In genomic region chr10:59901481-59901880, GRCh38 we compare ENCODE assay signal across 18 cellular contexts. TPM values are rescaled to one million over a fixed set of nuclear protein-coding genes. Genes with fewer than 3 reads are reported as not detected.
A peak's percentile ranks its signal among the peaks of the same experiment; 100 is the strongest.
DNase-seq lines count a peak whose midpoint lies in the region; ATAC-seq and TF ChIP-seq lines count a peak whose summit lies in the region.
"Had no signal": no experiment of that assay in that cellular context is flagged by ENCODE, and none has a peak within 500 bp of the region (broad histone marks: within the 10 kb centered on the region; RNA-seq: fewer than 3 reads in every experiment).

No MANE protein-coding gene starts in this region.

- TF ChIP-seq CTCF in PC-9 (conservative IDR thresholded peaks at IDR 0.05) (no peak), progenitor cell of endocrine pancreas (IDR thresholded peaks at IDR 0.05; ENCODE audit: unreplicated experiment) (no peak), spleen (IDR thresholded peaks at IDR 0.05 in 8 of 11, conservative IDR thresholded peaks at IDR 0.05 in 3 of 11) (no peak)

- no peak overlapping the region for H3K27ac ChIP-seq in CD4-positive, CD25-positive, alpha-beta regulatory T cell (ENCODE audit: insufficient read depth, low read length, poor library complexity, severe bottlenecking)
- peak overlapping the region; percentile 57 for H3K27ac ChIP-seq in PC-9
- H3K27ac ChIP-seq in epithelial cell of prostate = peak overlapping the region; percentile 53
- peak overlapping the region in 1 of 8 donors; percentile 3 for H3K27ac ChIP-seq in spleen
- H3K27ac ChIP-seq: tibial nerve had no signal

- H3K36me3 ChIP-seq in CD4-positive, CD25-positive, alpha-beta regulatory T cell (ENCODE audit: control insufficient read depth, insufficient read depth, low read length) = peaks cover 8% of the 10 kb centered on the region
- peaks cover 26% of the 10 kb centered on the region; the same call in 1 of the 2 replicates for H3K36me3 ChIP-seq in PC-9 (ENCODE audit: low read depth)
- peaks cover 0 to 20% (median 0%) of the 10 kb centered on the region in 6 donors for H3K36me3 ChIP-seq in spleen
- H3K36me3 ChIP-seq: tibial nerve had no signal

- BruUV-seq in PC-9 (replicated peaks; lab: Mats Ljungman, UMichigan) = no TSS peak

- H2AFZ ChIP-seq in PC-9 = no peak overlapping the region

- peaks cover 35% of the 10 kb centered on the region for H3K4me1 ChIP-seq in CD4-positive, CD25-positive, alpha-beta regulatory T cell (ENCODE audit: control insufficient read depth, insufficient read depth, low read length, poor library complexity, severe bottlenecking)
- H3K4me1 ChIP-seq in PC-9 (replicated peaks; ENCODE audit: insufficient read depth) = peaks cover 42% of the 10 kb centered on the region
- H3K4me1 ChIP-seq in spleen = peaks cover 21 to 93% (median 67%) of the 10 kb centered on the region in 6 donors

- no peak overlapping the region for H3K4me3 ChIP-seq in CD4-positive, CD25-positive, alpha-beta regulatory T cell (ENCODE audit: low read depth, low read length)
- H3K4me3 ChIP-seq in PC-9 (0 out of 2 replicates have a peak overlapping the region, but pooled peaks have one; percentile 7), spleen (no peak overlapping the region)
- H3K4me3 ChIP-seq: tibial nerve had no signal

- intact Hi-C loops in PC-9 (cut with micrococcal nuclease; ENCODE audit: unreplicated experiment) = no loop called here
- intact Hi-C loops in spleen (cut with DNase I; ENCODE audit: low total_unique reads) = loop anchor here (10.0 kb wide), 1 partner anchor 67 kb away; no protein-coding TSS in a partner anchor

- H3K27ac Mint-ChIP-seq in CD4-positive, CD25-positive, alpha-beta regulatory T cell = peak overlapping the region in 2 of 3 donors; percentile 1 to 6
- peak overlapping the region; percentile 34 for H3K27ac Mint-ChIP-seq in progenitor cell of endocrine pancreas

- peaks cover 41 to 82% (median 70%) of the 10 kb centered on the region in 4 donors for H3K4me1 Mint-ChIP-seq in CD4-positive, CD25-positive, alpha-beta regulatory T cell
- peaks cover 59% of the 10 kb centered on the region for H3K4me1 Mint-ChIP-seq in progenitor cell of endocrine pancreas (ENCODE audit: low read depth)

- no peaks in the 10 kb centered on the region for H3K9me3 Mint-ChIP-seq in CD4-positive, CD25-positive, alpha-beta regulatory T cell
- H3K9me3 Mint-ChIP-seq in progenitor cell of endocrine pancreas (ENCODE audit: low read depth) = no peaks in the 10 kb centered on the region
- H3K9me3 Mint-ChIP-seq: naive thymus-derived CD4-positive, alpha-beta T cell had no signal

- ATAC-seq in CD4-positive, CD25-positive, alpha-beta regulatory T cell (ENCODE audit: low read depth in 2 of 2) = no peak
- ATAC-seq in GM18502 (IDR thresholded peaks at IDR 0.05; ENCODE audit: poor library complexity, unreplicated experiment) (no peak), GM18867 (IDR thresholded peaks at IDR 0.05; ENCODE audit: unreplicated experiment) (no peak), GM21717 (IDR thresholded peaks at IDR 0.05; ENCODE audit: unreplicated experiment) (no peak)
- ATAC-seq: naive thymus-derived CD4-positive, alpha-beta T cell had no signal

- no peak for DNase-seq in CD4-positive, CD25-positive, alpha-beta regulatory T cell
- peak in 1 of 2 experiments; percentile 83 for DNase-seq in PC-9
- DNase-seq in epithelial cell of prostate (ENCODE audit: low read depth, low spot score) = no peak
- DNase-seq in progenitor cell of endocrine pancreas (ENCODE audit: low spot score, unreplicated experiment) = no peak
- no peak for DNase-seq in spleen
- DNase-seq: activated gamma-delta T cell treated with Interleukin-2 at 50 U/mL for 16 hours; aorta; DND-41; MM.1S; naive thymus-derived CD4-positive, alpha-beta T cell; NCI-H187; NCI-H446; posterior cingulate gyrus; SHP77 treated with DMSO at 0.1 percent for 48 hours had no signal

- no peaks in the 10 kb centered on the region for H3K9me2 ChIP-seq in PC-9 (ENCODE audit: insufficient read depth)

- no peaks in the 10 kb centered on the region for H3K27me3 Mint-ChIP-seq in CD4-positive, CD25-positive, alpha-beta regulatory T cell
- no peaks in the 10 kb centered on the region for H3K27me3 Mint-ChIP-seq in progenitor cell of endocrine pancreas
- H3K27me3 Mint-ChIP-seq: naive thymus-derived CD4-positive, alpha-beta T cell had no signal

- H3K79me2 ChIP-seq in PC-9 (ENCODE audit: low read depth) = peaks cover 97% of the 10 kb centered on the region

- TF ChIP-seq POLR2A in spleen (IDR thresholded peaks at IDR 0.05) = no peak

- H3K36me3 Mint-ChIP-seq in CD4-positive, CD25-positive, alpha-beta regulatory T cell = peaks cover 7% of the 10 kb centered on the region
- peaks cover 4% of the 10 kb centered on the region for H3K36me3 Mint-ChIP-seq in progenitor cell of endocrine pancreas (ENCODE audit: insufficient read depth)

- peak overlapping the region in 2 of 4 donors; percentile 11 to 17 for H3K4me3 Mint-ChIP-seq in CD4-positive, CD25-positive, alpha-beta regulatory T cell
- no peak overlapping the region for H3K4me3 Mint-ChIP-seq in progenitor cell of endocrine pancreas (ENCODE audit: low read depth)

- CTCF ChIA-PET in PC-9 (lab: Charles Lee) = interaction anchor here (0.5 to 0.6 kb wide), 2 partner anchors 130 to 275 kb away, joined by 4 read pairs; no protein-coding TSS in a partner anchor

- H3K9me3 ChIP-seq in CD4-positive, CD25-positive, alpha-beta regulatory T cell (ENCODE audit: control insufficient read depth in 2 of 2, low read length in 2 of 2) = no peaks in the 10 kb centered on the region
- H3K9me3 ChIP-seq in PC-9 (ENCODE audit: insufficient read depth, low read depth) (no peaks in the 10 kb centered on the region), spleen (no peaks in the 10 kb centered on the region)
- H3K9me3 ChIP-seq: tibial nerve had no signal

- 0 out of 2 replicates have a peak, but pooled peaks cover 2% of the 10 kb centered on the region for H3F3A ChIP-seq in PC-9 (ENCODE audit: insufficient read depth, low read depth)

- H4K20me1 ChIP-seq in PC-9 (ENCODE audit: insufficient read depth) = peaks cover 52% of the 10 kb centered on the region

- 82 to 97% (median 91%) methylated on average over 1 of the region's 1 CpG for WGBS in spleen, 5 donors

- POLR2A ChIA-PET in PC-9 (lab: Charles Lee; ENCODE audit: unreplicated experiment) = no interaction called here

- no peaks in the 10 kb centered on the region for H3K27me3 ChIP-seq in CD4-positive, CD25-positive, alpha-beta regulatory T cell (ENCODE audit: control insufficient read depth, insufficient read depth, low read length)
- H3K27me3 ChIP-seq in PC-9 (ENCODE audit: insufficient read depth, low read depth) (no peaks in the 10 kb centered on the region), spleen (replicated peaks in 1 of 7) (no peaks in the 10 kb centered on the region)
- H3K27me3 ChIP-seq: tibial nerve had no signal

- H3K4me2 ChIP-seq in PC-9 = peak overlapping the region; percentile 60

RNA-seq across cellular contexts. Expression of gene CCDC6, which starts 4.9 kb away (rescaled TPM):
- total RNA-seq in CD4-positive, CD25-positive, alpha-beta regulatory T cell = 24.8 TPM
- polyA plus RNA-seq in CD4-positive, CD25-positive, alpha-beta regulatory T cell = 1 to 10 TPM; 4.4 to 5.1 (median 4.8) TPM
- total RNA-seq in PC-9 (2021) = 66.2 and 91.9 TPM in 2 replicates
- 57.6 TPM in 2 replicates for total RNA-seq in progenitor cell of endocrine pancreas
- total RNA-seq in spleen = 10 to 100 TPM; 29.3 to 55.1 (median 41.3) TPM
- 10 to 100 TPM in 2 of 3 donors, 1 to 10 TPM in 1; 8.7 to 13.9 (median 13.7) TPM for polyA plus RNA-seq in spleen
